Comparison of ENCODE assay signal across 14 cellular contexts in genomic region chr3:127043731-127044510, GRCh38.
A peak's percentile ranks its signal among the peaks of the same experiment; 100 is the strongest.
DNase-seq lines count a peak whose midpoint lies in the region; FAIRE-seq and TF ChIP-seq lines count a peak whose summit lies in the region.
"Had no signal": no experiment of that assay in that cellular context is flagged by ENCODE, and none has a peak within 500 bp of the region (broad histone marks: within the 10 kb centered on the region; RNA-seq: fewer than 3 reads in every experiment).

No MANE protein-coding gene starts in this region.

- no peaks in the 10 kb centered on the region for H3K9me1 ChIP-seq in keratinocyte (ENCODE audit: control insufficient read depth, extremely low read depth, insufficient read depth, low read length)

- TF ChIP-seq CTCF in H9 (conservative IDR thresholded peaks at IDR 0.05) (no peak), keratinocyte (optimal IDR thresholded peaks at IDR 0.05 in 1 of 3, IDR thresholded peaks at IDR 0.05 in 1 of 3, conservative IDR thresholded peaks at IDR 0.05 in 1 of 3; ENCODE audit: extremely low read depth in 1 of 3, insufficient read depth in 2 of 3, low read length in 3 of 3) (no peak), sigmoid colon (IDR thresholded peaks at IDR 0.05) (no peak), glutamatergic neuron (IDR thresholded peaks at IDR 0.05; ENCODE audit: partially characterized antibody, unreplicated experiment) (no peak)

- H3K18ac ChIP-seq in H9 (ENCODE audit: insufficient read length, low read depth, low read length), result peak overlapping the region; percentile 25

- H3K4me3 ChIP-seq in adipocyte (ENCODE audit: low read length), result no peak overlapping the region
- no peak overlapping the region for H3K4me3 ChIP-seq in keratinocyte (ENCODE audit: control insufficient read depth in 2 of 3, extremely low read depth in 1 of 3, insufficient read depth in 2 of 3, low read depth in 1 of 3, low read length in 3 of 3)
- no peak overlapping the region for H3K4me3 ChIP-seq in sigmoid colon
- H3K4me3 ChIP-seq: transverse colon had no signal

- H3T11ph ChIP-seq in H9 (ENCODE audit: low read length), result no peak overlapping the region

- H2BK120ac ChIP-seq in H9 (ENCODE audit: low read depth, low read length, poor library complexity, severe bottlenecking), result no peak overlapping the region

- H2BK20ac ChIP-seq in H9 (ENCODE audit: low read depth, low read length, poor library complexity, severe bottlenecking), result no peak overlapping the region

- H3K79me2 ChIP-seq in H9 (ENCODE audit: insufficient read depth, low read length) (no peaks in the 10 kb centered on the region), keratinocyte (ENCODE audit: control insufficient read depth, insufficient read depth, low read length) (no peaks in the 10 kb centered on the region)

- H4K20me1 ChIP-seq in H9 (ENCODE audit: control insufficient read depth, insufficient read depth, insufficient read length) (no peaks in the 10 kb centered on the region), keratinocyte (ENCODE audit: control insufficient read depth, extremely low read depth, insufficient read depth, low read length) (no peaks in the 10 kb centered on the region)

- no peak overlapping the region for H3K9ac ChIP-seq in H9 (ENCODE audit: extremely low read depth, insufficient read length, low read length)
- peak overlapping the region; percentile 67 for H3K9ac ChIP-seq in adipocyte (ENCODE audit: low read length)
- H3K9ac ChIP-seq in keratinocyte (ENCODE audit: control insufficient read depth, extremely low read depth, insufficient read depth, low read length), result peak overlapping the region; percentile 34

- FAIRE-seq in keratinocyte (lab: Jason Lieb, UNC), result peak; percentile 58

- no CpG with 5 or more reads among the region's 7 CpGs for WGBS in H9 (ENCODE audit: extremely low coverage, insufficient read length, low lambda C conversion rate)
- 76% methylated on average over 7 of the region's 7 CpGs for WGBS in sigmoid colon, 2 donors

- peak overlapping the region; percentile 22 for H4K91ac ChIP-seq in H9 (ENCODE audit: insufficient read length, low read depth, low read length)

- H3K56ac ChIP-seq in H9 (ENCODE audit: insufficient read length, low read depth, low read length), result no peak overlapping the region

- TF ChIP-seq EP300 in sigmoid colon (IDR thresholded peaks at IDR 0.05), result no peak

- no peaks in the 10 kb centered on the region for H3K36me3 ChIP-seq in adipocyte (ENCODE audit: control insufficient read depth, insufficient read depth, low read length, severe bottlenecking)
- H3K36me3 ChIP-seq in keratinocyte (ENCODE audit: control insufficient read depth in 2 of 2, extremely low read depth in 1 of 2, insufficient read depth in 2 of 2, low read length in 2 of 2), result no peaks in the 10 kb centered on the region
- no peaks in the 10 kb centered on the region for H3K36me3 ChIP-seq in sigmoid colon
- H3K36me3 ChIP-seq: transverse colon had no signal

- H3K4me3 Mint-ChIP-seq in H9 (no peak overlapping the region; a peak in 1 of 5 replicates), glutamatergic neuron (ENCODE audit: unreplicated experiment) (no peak overlapping the region)
- H3K4me3 Mint-ChIP-seq: activated CD4-positive, alpha-beta memory T cell treated with anti-CD3 and anti-CD28 coated beads, Interleukin-2, amount 10 ng/mL, durations not matched to agents 7 days and 5 days had no signal

- peaks cover 11 to 15% of the 10 kb centered on the region in 2 experiments for H3K9me3 Mint-ChIP-seq in H9
- peaks cover 3% of the 10 kb centered on the region for H3K9me3 Mint-ChIP-seq in glutamatergic neuron (ENCODE audit: unreplicated experiment)
- H3K9me3 Mint-ChIP-seq: activated CD4-positive, alpha-beta memory T cell treated with anti-CD3 and anti-CD28 coated beads, Interleukin-2, amount 10 ng/mL, durations not matched to agents 7 days and 5 days; activated T-helper 2 cell treated with anti-CD3 and anti-CD28 coated beads, Interferon-gamma antibody, Interleukin-2, Interleukin-4, amounts not matched to agents 10 μg/mL and 5 μg/mL and 100 μg/mL, durations not matched to agents 14 hours and 24 hours and 36 hours had no signal

- H4K8ac ChIP-seq in H9 (replicated peaks; ENCODE audit: insufficient read length, low read depth, low read length), result no peak overlapping the region

- H3K23ac ChIP-seq in H9 (ENCODE audit: insufficient read length, low read depth, low read length), result no peak overlapping the region

- H3K27me3 Mint-ChIP-seq in H9 (ENCODE audit: low read depth) (no peaks in the 10 kb centered on the region; the same call in none of the 2 replicates), glutamatergic neuron (ENCODE audit: unreplicated experiment) (peaks cover 1% of the 10 kb centered on the region)
- H3K27me3 Mint-ChIP-seq: activated CD4-positive, alpha-beta memory T cell treated with anti-CD3 and anti-CD28 coated beads, Interleukin-2, amount 10 ng/mL, durations not matched to agents 7 days and 5 days had no signal

- no peaks in the 10 kb centered on the region for H3K9me3 ChIP-seq in H9 (ENCODE audit: control insufficient read depth, low read depth, low read length)
- no peaks in the 10 kb centered on the region for H3K9me3 ChIP-seq in adipocyte (ENCODE audit: control insufficient read depth, low read length)
- no peaks in the 10 kb centered on the region for H3K9me3 ChIP-seq in keratinocyte (ENCODE audit: control insufficient read depth, low read depth, low read length)
- peaks cover 0 to 2% (median 0%) of the 10 kb centered on the region in 4 donors for H3K9me3 ChIP-seq in sigmoid colon
- H3K9me3 ChIP-seq: transverse colon had no signal

- dilution Hi-C loops in keratinocyte (cut with MboI; ENCODE audit: extremely low pct_ligation_motif_present, low sequenced_read_pairs), result no loop called here

- H3K23me2 ChIP-seq in H9 (ENCODE audit: insufficient read length, low read depth, low read length, poor library complexity, severe bottlenecking), result no peaks in the 10 kb centered on the region

- H4K5ac ChIP-seq in H9 (ENCODE audit: insufficient read length, low read depth, low read length), result no peak overlapping the region

- H3K14ac ChIP-seq in H9 (ENCODE audit: insufficient read depth, low read length), result 0 out of 2 replicates have a peak overlapping the region, but pooled peaks have one; percentile 44

- H2AFZ ChIP-seq in H9 (ENCODE audit: low read length), result no peak overlapping the region
- peak overlapping the region; percentile 48 for H2AFZ ChIP-seq in keratinocyte (ENCODE audit: control insufficient read depth, low read length)

- peaks cover 3% of the 10 kb centered on the region; the same call in 1 of the 2 replicates for H3K4me1 ChIP-seq in H9 (ENCODE audit: insufficient read depth, low read length)
- H3K4me1 ChIP-seq in adipocyte (ENCODE audit: control insufficient read depth, insufficient read depth, low read length), result peaks cover 18% of the 10 kb centered on the region
- H3K4me1 ChIP-seq in keratinocyte (ENCODE audit: control insufficient read depth, extremely low read depth, insufficient read depth, low read length), result peaks cover 17% of the 10 kb centered on the region
- H3K4me1 ChIP-seq in sigmoid colon, result peaks cover 0 to 16% (median 7%) of the 10 kb centered on the region in 4 donors
- H3K4me1 ChIP-seq: transverse colon had no signal

- H2BK15ac ChIP-seq in H9 (ENCODE audit: low read depth, low read length), result no peak overlapping the region

- no peak overlapping the region for H2AK5ac ChIP-seq in H9 (ENCODE audit: insufficient read length, low read length)

- no peak overlapping the region; the same call in 1 of the 2 replicates for H3K4ac ChIP-seq in H9 (ENCODE audit: low read depth, low read length)

- H3K27ac ChIP-seq in H9 (ENCODE audit: insufficient read length, low read depth, low read length) (no peak overlapping the region), keratinocyte (ENCODE audit: control insufficient read depth, insufficient read depth, low read length) (peak overlapping the region; percentile 29), sigmoid colon (peak overlapping the region in 1 of 4 donors; percentile 73)
- H3K27ac ChIP-seq: transverse colon had no signal

- intact Hi-C loops in sigmoid colon (cut with DNase I), result no loop called here

- peak overlapping the region; percentile 84 to 97 (median 85); a peak in 4 of 7 replicates for H3K27ac Mint-ChIP-seq in H9
- no peak overlapping the region for H3K27ac Mint-ChIP-seq in glutamatergic neuron (ENCODE audit: unreplicated experiment)
- H3K27ac Mint-ChIP-seq: activated CD4-positive, alpha-beta memory T cell treated with anti-CD3 and anti-CD28 coated beads, Interleukin-2, amount 10 ng/mL, durations not matched to agents 7 days and 5 days; activated T-helper 2 cell treated with anti-CD3 and anti-CD28 coated beads, Interferon-gamma antibody, Interleukin-2, Interleukin-4, amounts not matched to agents 10 μg/mL and 5 μg/mL and 100 μg/mL, durations not matched to agents 14 hours and 24 hours and 36 hours had no signal

- H2BK5ac ChIP-seq in H9 (ENCODE audit: insufficient read length, low read length), result no peak overlapping the region

- H3K27me3 ChIP-seq in H9 (ENCODE audit: insufficient read depth, low read length), result no peaks in the 10 kb centered on the region
- no peaks in the 10 kb centered on the region for H3K27me3 ChIP-seq in adipocyte (replicated peaks; ENCODE audit: control insufficient read depth, insufficient read depth, low read length)
- no peaks in the 10 kb centered on the region for H3K27me3 ChIP-seq in keratinocyte (ENCODE audit: control insufficient read depth, extremely low read depth, insufficient read depth, low read length)
- H3K27me3 ChIP-seq in sigmoid colon, result peaks cover 0 to 14% (median 0%) of the 10 kb centered on the region in 3 donors
- H3K27me3 ChIP-seq: transverse colon had no signal

- H2BK12ac ChIP-seq in H9 (ENCODE audit: insufficient read length, low read depth, low read length), result peak overlapping the region; percentile 48

- H3K79me1 ChIP-seq in H9 (ENCODE audit: insufficient read depth, low read depth, low read length, poor library complexity, severe bottlenecking), result no peaks in the 10 kb centered on the region

- H3K4me1 Mint-ChIP-seq in H9 (peaks cover 34 to 38% of the 10 kb centered on the region in 2 experiments), glutamatergic neuron (ENCODE audit: low read depth, unreplicated experiment) (no peaks in the 10 kb centered on the region)
- H3K4me1 Mint-ChIP-seq: activated CD4-positive, alpha-beta memory T cell treated with anti-CD3 and anti-CD28 coated beads, Interleukin-2, amount 10 ng/mL, durations not matched to agents 7 days and 5 days had no signal

- no peak for TF ChIP-seq POLR2A in sigmoid colon (IDR thresholded peaks at IDR 0.05)

- DNase-seq in H9, result no peak
- DNase-seq in adipocyte (ENCODE audit: low read depth), result no peak
- no peak for DNase-seq in keratinocyte (ENCODE audit: low read depth, low spot score)
- DNase-seq in sigmoid colon, result peak; percentile 46
- no peak for DNase-seq in stimulated activated CD4-positive, alpha-beta T cell treated with anti-CD3 and anti-CD28 coated beads, Interleukin-4, amount 100 ng/mL, for 24 hours
- no peak for DNase-seq in occipital lobe (lab: John Stamatoyannopoulos, UW)
- no peak for DNase-seq in H4 (ENCODE audit: low spot score)
- no peak for DNase-seq in glutamatergic neuron
- DNase-seq: activated CD4-positive, alpha-beta memory T cell treated with anti-CD3 and anti-CD28 coated beads, Interleukin-2, amount 10 ng/mL, durations not matched to agents 7 days and 5 days; effector CD4-positive, alpha-beta T cell; SHP77 treated with DMSO at 0.1 percent for 48 hours; stimulated activated CD8-positive, alpha-beta memory T cell treated with anti-CD3 and anti-CD28 coated beads, Interleukin-4, amount 100 ng/mL, for 48 hours; transverse colon had no signal

- H3K4me2 ChIP-seq in H9 (ENCODE audit: insufficient read depth, insufficient read length, low read length), result no peak overlapping the region
- peak overlapping the region; percentile 47 for H3K4me2 ChIP-seq in keratinocyte (ENCODE audit: control insufficient read depth, extremely low read depth, insufficient read depth, low read depth, low read length)

- H3K36me3 Mint-ChIP-seq in H9 (ENCODE audit: insufficient read depth in 1 of 3, low read depth in 3 of 3) (peaks cover 0 to 15% (median 5%) of the 10 kb centered on the region in 3 experiments; a peak in 5 of 7 replicates), glutamatergic neuron (ENCODE audit: unreplicated experiment) (peaks cover 10% of the 10 kb centered on the region)
